ENCODE assay signal across 14 cellular contexts in genomic region chr20:8244637-8245036, GRCh38.
DNase-seq lines count a peak whose midpoint lies in the region; ATAC-seq and TF ChIP-seq lines count a peak whose summit lies in the region.
"Had no signal": no experiment of that assay in that cellular context is flagged by ENCODE, and none has a peak within 500 bp of the region (broad histone marks: within the 10 kb centered on the region; RNA-seq: fewer than 3 reads in every experiment).

No MANE protein-coding gene starts in this region.

- H3K27ac ChIP-seq in fibroblast of lung (ENCODE audit: insufficient read depth, low read length) = no peak overlapping the region

- DNase-seq in BJ (ENCODE audit: low read depth) (peak; percentile 24), fibroblast of lung (ENCODE audit: low read depth in 2 of 2) (peak; percentile 56 to 84), non-pigmented ciliary epithelial cell (ENCODE audit: low read depth) (peak; percentile 22), NCI-H1436 (lab: John Stamatoyannopoulos, UW) (no peak), COLO829 (ENCODE audit: low spot score) (no peak)
- DNase-seq in stimulated activated naive CD4-positive, alpha-beta T cell treated with Interleukin-2 at 50 U/mL for 16 hours (lab: John Stamatoyannopoulos, UW) = no peak
- no peak for DNase-seq in effector CD8-positive, alpha-beta T cell (lab: John Stamatoyannopoulos, UW)
- DNase-seq: CD8-positive, alpha-beta memory T cell; naive thymus-derived CD4-positive, alpha-beta T cell; NCI-H1105; stimulated activated CD4-positive, alpha-beta T cell treated with anti-CD3 and anti-CD28 coated beads, Interleukin-1b, Interleukin-23, amount 100 ng/mL, for 48 hours; stimulated activated naive CD8-positive, alpha-beta T cell treated with anti-CD3 and anti-CD28 coated beads, Interleukin-15, Interleukin-2, amounts not matched to agents 100 U/mL and 50 U/mL, for 24 hours had no signal

- H3K9ac ChIP-seq in fibroblast of lung (ENCODE audit: insufficient read depth, low read length) = no peak overlapping the region

- H3K79me2 ChIP-seq in fibroblast of lung (ENCODE audit: control insufficient read depth, insufficient read depth, low read length) = no peaks in the 10 kb centered on the region

- H3K4me2 ChIP-seq in fibroblast of lung (ENCODE audit: extremely low read depth, insufficient read depth, low read length) = no peak overlapping the region

- no peak overlapping the region for H2AFZ ChIP-seq in fibroblast of lung (ENCODE audit: low read length)

- peak; percentile 24; the same call in 2 of the 3 replicates for ATAC-seq in SK-N-SH treated with all-trans-retinoic acid at 6 μM for 48 hours
- ATAC-seq: naive thymus-derived CD4-positive, alpha-beta T cell; Panc1; stimulated activated naive CD8-positive, alpha-beta T cell treated with anti-CD3 and anti-CD28 coated beads, Interleukin-15, Interleukin-2, amounts not matched to agents 100 U/mL and 50 U/mL, for 24 hours had no signal

- H3K27me3 ChIP-seq in BJ (ENCODE audit: control insufficient read depth, insufficient read depth, low read length) (no peaks in the 10 kb centered on the region), fibroblast of lung (ENCODE audit: control insufficient read depth, insufficient read depth, low read length) (no peaks in the 10 kb centered on the region)

- TF ChIP-seq CTCF in BJ (IDR thresholded peaks at IDR 0.05; ENCODE audit: insufficient read depth, low read depth, low read length) (no peak), fibroblast of lung (conservative IDR thresholded peaks at IDR 0.05 in 1 of 2, IDR thresholded peaks at IDR 0.05 in 1 of 2; ENCODE audit: low read depth in 1 of 2, low read length in 2 of 2) (no peak)

- no peaks in the 10 kb centered on the region for H3K9me3 ChIP-seq in fibroblast of lung (ENCODE audit: control insufficient read depth, insufficient read depth, low read depth, low read length)

- no peak overlapping the region for H3K4me3 ChIP-seq in BJ (ENCODE audit: low read depth, low read length)
- no peak overlapping the region for H3K4me3 ChIP-seq in fibroblast of lung (replicated peaks in 1 of 4; ENCODE audit: control extremely low read depth in 1 of 4, insufficient read depth in 1 of 4, low read depth in 3 of 4, low read length in 4 of 4)

- CTCF ChIA-PET in BJ (lab: Yijun Ruan, JAX) = no interaction called here

- peaks cover 3% of the 10 kb centered on the region for H3K4me1 ChIP-seq in fibroblast of lung (ENCODE audit: control insufficient read depth, extremely low read depth, insufficient read depth, low read length)

- no peaks in the 10 kb centered on the region for H4K20me1 ChIP-seq in fibroblast of lung (ENCODE audit: control insufficient read depth, extremely low read depth, insufficient read depth, low read length)

- H3K36me3 ChIP-seq in BJ (ENCODE audit: control insufficient read depth, insufficient read depth, low read length) = no peaks in the 10 kb centered on the region
- no peaks in the 10 kb centered on the region for H3K36me3 ChIP-seq in fibroblast of lung (ENCODE audit: control insufficient read depth, insufficient read depth, low read length)

- POLR2A ChIA-PET in BJ (lab: Charles Lee) = no interaction called here

TF ChIP-seq in SK-N-SH treated with all-trans-retinoic acid at 6 μM for 48 hours, 23 proteins besides CTCF, POLR2A, EP300 and RAD21:
- TF ChIP-seq, protein P1, sequence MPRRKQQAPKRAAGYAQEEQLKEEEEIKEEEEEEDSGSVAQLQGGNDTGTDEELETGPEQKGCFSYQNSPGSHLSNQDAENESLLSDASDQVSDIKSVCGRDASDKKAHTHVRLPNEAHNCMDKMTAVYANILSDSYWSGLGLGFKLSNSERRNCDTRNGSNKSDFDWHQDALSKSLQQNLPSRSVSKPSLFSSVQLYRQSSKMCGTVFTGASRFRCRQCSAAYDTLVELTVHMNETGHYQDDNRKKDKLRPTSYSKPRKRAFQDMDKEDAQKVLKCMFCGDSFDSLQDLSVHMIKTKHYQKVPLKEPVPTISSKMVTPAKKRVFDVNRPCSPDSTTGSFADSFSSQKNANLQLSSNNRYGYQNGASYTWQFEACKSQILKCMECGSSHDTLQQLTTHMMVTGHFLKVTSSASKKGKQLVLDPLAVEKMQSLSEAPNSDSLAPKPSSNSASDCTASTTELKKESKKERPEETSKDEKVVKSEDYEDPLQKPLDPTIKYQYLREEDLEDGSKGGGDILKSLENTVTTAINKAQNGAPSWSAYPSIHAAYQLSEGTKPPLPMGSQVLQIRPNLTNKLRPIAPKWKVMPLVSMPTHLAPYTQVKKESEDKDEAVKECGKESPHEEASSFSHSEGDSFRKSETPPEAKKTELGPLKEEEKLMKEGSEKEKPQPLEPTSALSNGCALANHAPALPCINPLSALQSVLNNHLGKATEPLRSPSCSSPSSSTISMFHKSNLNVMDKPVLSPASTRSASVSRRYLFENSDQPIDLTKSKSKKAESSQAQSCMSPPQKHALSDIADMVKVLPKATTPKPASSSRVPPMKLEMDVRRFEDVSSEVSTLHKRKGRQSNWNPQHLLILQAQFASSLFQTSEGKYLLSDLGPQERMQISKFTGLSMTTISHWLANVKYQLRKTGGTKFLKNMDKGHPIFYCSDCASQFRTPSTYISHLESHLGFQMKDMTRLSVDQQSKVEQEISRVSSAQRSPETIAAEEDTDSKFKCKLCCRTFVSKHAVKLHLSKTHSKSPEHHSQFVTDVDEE (CRISPR knock-in tag; IDR thresholded peaks at IDR 0.05) = no peak
- TF ChIP-seq CSDC2 (CRISPR knock-in tag; IDR thresholded peaks at IDR 0.05) = no peak
- TF ChIP-seq BACH2 (CRISPR knock-in tag; IDR thresholded peaks at IDR 0.05; ENCODE audit: borderline replicate concordance) = no peak
- TF ChIP-seq TCF4 (CRISPR knock-in tag; IDR thresholded peaks at IDR 0.05; ENCODE audit: borderline replicate concordance) = no peak
- TF ChIP-seq, protein P2, sequence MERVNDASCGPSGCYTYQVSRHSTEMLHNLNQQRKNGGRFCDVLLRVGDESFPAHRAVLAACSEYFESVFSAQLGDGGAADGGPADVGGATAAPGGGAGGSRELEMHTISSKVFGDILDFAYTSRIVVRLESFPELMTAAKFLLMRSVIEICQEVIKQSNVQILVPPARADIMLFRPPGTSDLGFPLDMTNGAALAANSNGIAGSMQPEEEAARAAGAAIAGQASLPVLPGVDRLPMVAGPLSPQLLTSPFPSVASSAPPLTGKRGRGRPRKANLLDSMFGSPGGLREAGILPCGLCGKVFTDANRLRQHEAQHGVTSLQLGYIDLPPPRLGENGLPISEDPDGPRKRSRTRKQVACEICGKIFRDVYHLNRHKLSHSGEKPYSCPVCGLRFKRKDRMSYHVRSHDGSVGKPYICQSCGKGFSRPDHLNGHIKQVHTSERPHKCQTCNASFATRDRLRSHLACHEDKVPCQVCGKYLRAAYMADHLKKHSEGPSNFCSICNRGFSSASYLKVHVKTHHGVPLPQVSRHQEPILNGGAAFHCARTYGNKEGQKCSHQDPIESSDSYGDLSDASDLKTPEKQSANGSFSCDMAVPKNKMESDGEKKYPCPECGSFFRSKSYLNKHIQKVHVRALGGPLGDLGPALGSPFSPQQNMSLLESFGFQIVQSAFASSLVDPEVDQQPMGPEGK (CRISPR knock-in tag; IDR thresholded peaks at IDR 0.05; ENCODE audit: borderline replicate concordance) = no peak
- TF ChIP-seq ZFP30 (CRISPR knock-in tag; IDR thresholded peaks at IDR 0.05) = no peak
- TF ChIP-seq PPARA (CRISPR knock-in tag; IDR thresholded peaks at IDR 0.05; ENCODE audit: borderline replicate concordance) = no peak

Comparison
In these comparisons a context has a peak if more than half of its experiments do, and no peak if none do; other contexts are left out.
1. DNase-seq: peak in BJ (single experiment), fibroblast of lung (2 of 2) and non-pigmented ciliary epithelial cell (single experiment); none in NCI-H1436 (single experiment), stimulated activated naive CD4-positive, alpha-beta T cell treated with Interleukin-2 at 50 U/mL for 16 hours (single experiment), effector CD8-positive, alpha-beta T cell (single experiment) and COLO829 (single experiment).